13 cellular contexts compared by ENCODE assay signal in the genomic region with DNA sequence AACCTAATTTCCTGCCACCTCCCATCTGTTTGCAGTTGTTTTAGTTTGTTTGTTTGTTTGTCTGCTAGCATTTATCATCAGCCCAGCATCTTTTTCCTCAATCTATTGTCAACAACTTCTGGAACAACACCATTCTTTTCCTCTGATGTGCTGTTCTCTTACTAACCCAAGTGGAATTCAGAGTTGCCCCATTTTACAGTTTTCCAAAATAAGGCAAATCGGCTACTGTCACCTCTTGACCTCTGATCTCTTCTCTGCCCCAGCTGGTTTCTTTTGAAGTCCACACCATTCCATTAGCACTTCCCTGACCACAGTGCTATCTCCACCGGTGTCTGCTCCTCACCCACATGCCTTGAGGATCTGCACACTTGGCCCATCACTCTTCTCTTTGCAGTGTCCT.
DNase-seq lines count a peak whose midpoint lies in the region; FAIRE-seq and TF ChIP-seq lines count a peak whose summit lies in the region.
"Had no signal": no experiment of that assay in that cellular context is flagged by ENCODE, and none has a peak within 500 bp of the region (broad histone marks: within the 10 kb centered on the region; RNA-seq: fewer than 3 reads in every experiment).

No MANE protein-coding gene starts in this region.

- H2BK5ac ChIP-seq in H1 (ENCODE audit: low read depth, low read length), result no peak overlapping the region

- H3K56ac ChIP-seq in H1 (replicated peaks; ENCODE audit: insufficient read length, low read depth, low read length), result no peak overlapping the region

- 27 to 31% methylated on average over 2 of the region's 2 CpGs for WGBS in GM23248 (ENCODE audit: low coverage in 1 of 2, low lambda C conversion rate in 2 of 2, missing lambda C conversion rate in 2 of 2), 2 experiments
- WGBS in H1 (ENCODE audit: extremely low coverage in 1 of 2, insufficient coverage in 1 of 2, insufficient read length in 1 of 2, insufficient replicate concordance in 2 of 2, low coverage in 1 of 2, low lambda C conversion rate in 2 of 2, missing lambda C conversion rate in 1 of 2), 2 experiments, result 89% methylated on average over 2 of the region's 2 CpGs; no CpG with 5 or more reads in 1 of the 2 experiments

- TF ChIP-seq EP300 in H1 (IDR thresholded peaks at IDR 0.05; ENCODE audit: borderline replicate concordance in 1 of 2, low read depth in 2 of 2, low read length in 2 of 2), result no peak

- TF ChIP-seq POLR2A in H1 (IDR thresholded peaks at IDR 0.05; ENCODE audit: control extremely low read depth in 1 of 2, low read depth in 2 of 2, low read length in 2 of 2), result no peak

- no peaks in the 10 kb centered on the region for H3K9me3 ChIP-seq in GM23248 (ENCODE audit: low read depth)
- no peaks in the 10 kb centered on the region for H3K9me3 ChIP-seq in H1 (ENCODE audit: insufficient read depth in 2 of 2, low read depth in 1 of 2, low read length in 1 of 2)
- H3K9me3 ChIP-seq in keratinocyte (ENCODE audit: control insufficient read depth, low read depth, low read length), result no peaks in the 10 kb centered on the region

- H4K91ac ChIP-seq in H1 (replicated peaks; ENCODE audit: insufficient read length, low read length), result no peak overlapping the region

- H3K23ac ChIP-seq in H1 (ENCODE audit: insufficient read length), result no peak overlapping the region

- no peak overlapping the region for H2BK120ac ChIP-seq in H1 (replicated peaks; ENCODE audit: low read depth, low read length)

- H3K4me3 ChIP-seq in GM23248 (no peak overlapping the region), H1 (ENCODE audit: extremely low read depth in 1 of 4, insufficient read depth in 2 of 4, low read depth in 3 of 4, low read length in 4 of 4) (no peak overlapping the region), keratinocyte (ENCODE audit: control insufficient read depth in 2 of 3, extremely low read depth in 1 of 3, insufficient read depth in 2 of 3, low read depth in 1 of 3, low read length in 3 of 3) (no peak overlapping the region)

- in situ Hi-C loops in GM23248 (cut with MboI), result no loop called here

- POLR2A ChIA-PET in H1 (lab: Charles Lee; ENCODE audit: partially characterized antibody) (no interaction called here), HEK293T (lab: Yijun Ruan, JAX) (no interaction called here)

- no peak for TF ChIP-seq RAD21 in H1 (IDR thresholded peaks at IDR 0.05 in 1 of 2, conservative IDR thresholded peaks at IDR 0.05 in 1 of 2; ENCODE audit: low read depth in 2 of 2, low read length in 2 of 2)

- no peak overlapping the region for H2AK5ac ChIP-seq in H1 (ENCODE audit: low read depth, low read length)

- no peak overlapping the region for H3K27ac ChIP-seq in GM23248
- no peak overlapping the region for H3K27ac ChIP-seq in H1 (ENCODE audit: low read depth, low read length)
- H3K27ac ChIP-seq in keratinocyte (ENCODE audit: control insufficient read depth, insufficient read depth, low read length), result peak overlapping the region; percentile 23

- no peak overlapping the region for H2BK20ac ChIP-seq in H1 (ENCODE audit: low read length)

- no peak overlapping the region for H3K4me2 ChIP-seq in GM23248 (ENCODE audit: unreplicated experiment)
- no peak overlapping the region for H3K4me2 ChIP-seq in H1 (ENCODE audit: insufficient read depth in 1 of 2, low read depth in 2 of 2, low read length in 2 of 2)
- H3K4me2 ChIP-seq in keratinocyte (ENCODE audit: control insufficient read depth, extremely low read depth, insufficient read depth, low read depth, low read length), result no peak overlapping the region

- no peaks in the 10 kb centered on the region for H3K9me2 ChIP-seq in GM23248 (ENCODE audit: insufficient read depth)

- H4K5ac ChIP-seq in H1 (ENCODE audit: insufficient read length, low read depth, low read length), result no peak overlapping the region

- H3K9ac ChIP-seq in GM23248 (no peak overlapping the region), H1 (replicated peaks in 1 of 4; ENCODE audit: extremely low read depth in 1 of 4, low read depth in 3 of 4, low read length in 3 of 4) (no peak overlapping the region), keratinocyte (ENCODE audit: control insufficient read depth, extremely low read depth, insufficient read depth, low read length) (no peak overlapping the region)

- no peaks in the 10 kb centered on the region for H3K9me1 ChIP-seq in keratinocyte (ENCODE audit: control insufficient read depth, extremely low read depth, insufficient read depth, low read length)

- CTCF ChIA-PET in H1 (lab: Charles Lee; ENCODE audit: partially characterized antibody), result no interaction called here
- CTCF ChIA-PET in HEK293T (lab: Yijun Ruan, JAX), result no interaction called here

- no peak overlapping the region for H3K4ac ChIP-seq in H1 (replicated peaks; ENCODE audit: insufficient read length, low read depth, low read length)

- H2BK12ac ChIP-seq in H1 (ENCODE audit: low read depth, low read length), result no peak overlapping the region

- H3K79me2 ChIP-seq in GM23248 (ENCODE audit: insufficient read depth), result no peaks in the 10 kb centered on the region
- H3K79me2 ChIP-seq in H1 (ENCODE audit: control insufficient read depth in 1 of 2, insufficient read depth in 2 of 2, low read length in 2 of 2), result no peaks in the 10 kb centered on the region
- H3K79me2 ChIP-seq in keratinocyte (ENCODE audit: control insufficient read depth, insufficient read depth, low read length), result no peaks in the 10 kb centered on the region

- no peak overlapping the region for H3K14ac ChIP-seq in H1 (ENCODE audit: insufficient read length)

- no peaks in the 10 kb centered on the region for H3K79me1 ChIP-seq in H1 (ENCODE audit: low read depth, low read length)

- H4K8ac ChIP-seq in H1 (ENCODE audit: extremely low read depth, insufficient read depth, low read length), result no peak overlapping the region

- no peak for FAIRE-seq in H1 (lab: Jason Lieb, UNC)
- FAIRE-seq in keratinocyte (lab: Jason Lieb, UNC), result no peak

- H3K23me2 ChIP-seq in H1 (ENCODE audit: low read depth, low read length), result no peaks in the 10 kb centered on the region

- no peak overlapping the region for H2AFZ ChIP-seq in GM23248
- peak overlapping the region; percentile 39; the same call in 1 of the 2 replicates for H2AFZ ChIP-seq in H1 (ENCODE audit: low read length)
- H2AFZ ChIP-seq in keratinocyte (ENCODE audit: control insufficient read depth, low read length), result no peak overlapping the region

- H3K4me1 ChIP-seq in GM23248 (ENCODE audit: insufficient read depth), result no peaks in the 10 kb centered on the region
- no peaks in the 10 kb centered on the region for H3K4me1 ChIP-seq in H1 (replicated peaks in 1 of 4; ENCODE audit: control insufficient read depth in 3 of 4, insufficient read depth in 4 of 4, low read length in 3 of 4)
- peaks cover 7% of the 10 kb centered on the region for H3K4me1 ChIP-seq in keratinocyte (ENCODE audit: control insufficient read depth, extremely low read depth, insufficient read depth, low read length)

- H3F3A ChIP-seq in GM23248 (ENCODE audit: insufficient read depth), result no peaks in the 10 kb centered on the region

- peak; percentile 31 for DNase-seq in AG08395 (ENCODE audit: low spot score)
- DNase-seq in GM23248, result peak; percentile 11
- DNase-seq in H1 (ENCODE audit: low read depth in 1 of 2, low spot score in 2 of 2), result no peak
- DNase-seq in keratinocyte (ENCODE audit: low read depth, low spot score), result no peak
- DNase-seq in amniotic stem cell (lab: John Stamatoyannopoulos, UW), result no peak
- DNase-seq in HEK293T (ENCODE audit: extremely low spot score), result no peak
- no peak for DNase-seq in foreskin melanocyte
- no peak for DNase-seq in NCI-H226
- DNase-seq: 8988T, H9, NCI-H1436 treated with DMSO at 0.1 percent for 48 hours, NCI-H2081 treated with DMSO at 0.1 percent for 48 hours, NCI-H345 had no signal

- dilution Hi-C loops in keratinocyte (cut with MboI; ENCODE audit: extremely low pct_ligation_motif_present, low sequenced_read_pairs), result no loop called here

- 0 out of 2 replicates have a peak, but pooled peaks cover 6% of the 10 kb centered on the region for H3K27me3 ChIP-seq in GM23248 (replicated peaks; ENCODE audit: insufficient read depth)
- H3K27me3 ChIP-seq in H1 (replicated peaks in 1 of 4; ENCODE audit: control insufficient read depth in 3 of 4, extremely low read depth in 1 of 4, insufficient read depth in 3 of 4, low read length in 3 of 4), result no peaks in the 10 kb centered on the region
- H3K27me3 ChIP-seq in keratinocyte (ENCODE audit: control insufficient read depth, extremely low read depth, insufficient read depth, low read length), result no peaks in the 10 kb centered on the region

- no peak overlapping the region for H2BK15ac ChIP-seq in H1 (ENCODE audit: low read length)

- H3K36me3 ChIP-seq in GM23248 (ENCODE audit: low read depth) (no peaks in the 10 kb centered on the region), H1 (ENCODE audit: control insufficient read depth in 2 of 4, insufficient read depth in 4 of 4, low read length in 3 of 4) (no peaks in the 10 kb centered on the region), keratinocyte (ENCODE audit: control insufficient read depth in 2 of 2, extremely low read depth in 1 of 2, insufficient read depth in 2 of 2, low read length in 2 of 2) (no peaks in the 10 kb centered on the region)

- no peaks in the 10 kb centered on the region for H4K20me1 ChIP-seq in GM23248 (ENCODE audit: insufficient read depth)
- H4K20me1 ChIP-seq in H1 (replicated peaks in 1 of 2; ENCODE audit: control insufficient read depth in 1 of 2, insufficient read depth in 2 of 2, low read length in 2 of 2), result no peaks in the 10 kb centered on the region
- H4K20me1 ChIP-seq in keratinocyte (ENCODE audit: control insufficient read depth, extremely low read depth, insufficient read depth, low read length), result no peaks in the 10 kb centered on the region

- no peak overlapping the region for H3K18ac ChIP-seq in H1 (ENCODE audit: extremely low read depth, low read length)

- TF ChIP-seq CTCF in H1 (IDR thresholded peaks at IDR 0.05; ENCODE audit: control extremely low read depth in 1 of 3, insufficient read depth in 1 of 3, low read depth in 1 of 3, low read length in 3 of 3) (no peak), keratinocyte (optimal IDR thresholded peaks at IDR 0.05 in 1 of 3, IDR thresholded peaks at IDR 0.05 in 1 of 3, conservative IDR thresholded peaks at IDR 0.05 in 1 of 3; ENCODE audit: extremely low read depth in 1 of 3, insufficient read depth in 2 of 3, low read length in 3 of 3) (no peak)

TF ChIP-seq in HEK293T, 16 proteins besides CTCF, POLR2A, EP300 and RAD21 (continues in another document):
- TF ChIP-seq ZNF384 (IDR thresholded peaks at IDR 0.05) (no peak), SUZ12 (IDR thresholded peaks at IDR 0.05) (no peak), FOXM1 (IDR thresholded peaks at IDR 0.05; ENCODE audit: borderline replicate concordance) (no peak), PKNOX1 (IDR thresholded peaks at IDR 0.05) (no peak), FOXK2 (IDR thresholded peaks at IDR 0.05) (no peak)

Comparison
In these comparisons a context has a peak if more than half of its experiments do, and no peak if none do; other contexts are left out.
1. DNase-seq: peak in AG08395 (single experiment) and GM23248 (single experiment); none in H1 (0 of 2), keratinocyte (single experiment), amniotic stem cell (single experiment), HEK293T (single experiment), foreskin melanocyte (single experiment) and NCI-H226 (single experiment).